In the genomic region with DNA sequence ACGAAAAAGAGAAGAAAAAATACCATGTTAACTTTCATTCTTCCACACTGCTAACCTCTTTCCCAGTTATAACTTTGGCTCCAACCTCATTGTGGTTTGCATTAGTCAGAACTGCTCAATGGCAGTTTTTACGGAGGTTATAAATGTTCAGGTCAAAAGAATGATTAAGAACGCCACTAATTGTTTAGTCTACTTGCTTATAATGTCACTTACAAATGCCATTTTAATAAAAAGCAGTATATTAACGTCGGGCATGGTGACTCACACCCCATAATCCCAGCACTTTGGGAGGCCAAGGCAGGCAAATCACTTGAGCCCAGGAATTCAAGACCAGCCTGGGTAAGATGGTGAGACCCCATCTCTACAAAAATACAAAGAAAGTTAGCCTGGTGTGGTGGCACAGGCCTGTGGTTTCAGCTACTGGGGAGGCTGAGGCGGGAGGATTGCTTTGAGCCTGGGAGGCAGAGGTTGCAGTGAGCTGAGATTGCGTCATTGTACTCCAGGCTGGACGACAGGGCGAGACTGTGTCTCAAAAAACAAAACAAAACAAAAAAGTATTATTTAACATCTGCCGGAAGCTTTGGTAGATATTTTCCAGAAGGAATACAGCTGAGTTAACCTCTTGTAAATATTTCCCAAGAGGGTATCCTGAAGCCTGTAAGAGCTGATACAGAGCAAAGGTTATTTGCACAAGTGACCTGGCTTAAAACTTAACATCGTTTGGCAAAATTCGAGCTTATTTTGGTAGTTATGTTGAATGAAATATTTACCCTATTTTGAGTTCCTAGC, we compare ENCODE assay signal across 10 cellular contexts. TPM values are rescaled to one million over a fixed set of nuclear protein-coding genes. Genes with fewer than 3 reads are reported as not detected.
DNase-seq lines count a peak whose midpoint lies in the region; TF ChIP-seq lines count a peak whose summit lies in the region.
"Had no signal": no experiment of that assay in that cellular context is flagged by ENCODE, and none has a peak within 500 bp of the region (broad histone marks: within the 10 kb centered on the region; RNA-seq: fewer than 3 reads in every experiment).

No MANE protein-coding gene starts in this region.

- DNase-seq in GM04503 (ENCODE audit: low read depth) (peak; percentile 96), SIG-M5 (lab: John Stamatoyannopoulos, UW) (peak; percentile 21), fibroblast of gingiva (ENCODE audit: low read depth) (peak; percentile 70), retinal pigment epithelial cell (ENCODE audit: low read depth) (peak; percentile 81), DMS 273 (lab: John Stamatoyannopoulos, UW; ENCODE audit: unreplicated experiment) (no peak), ureter (ENCODE audit: low spot score) (no peak), GDM1 (lab: John Stamatoyannopoulos, UW) (no peak)
- DNase-seq in NK-92 treated with Interleukin-12 subunit alpha and Interleukin-12 subunit beta, amount 100 ng/mL, for 24 hours (lab: John Stamatoyannopoulos, UW), result no peak
- DNase-seq: caudate nucleus had no signal

- TF ChIP-seq CTCF in retinal pigment epithelial cell (conservative IDR thresholded peaks at IDR 0.05; ENCODE audit: low read depth, low read length), result no peak

- no peak overlapping the region for H3K4me3 ChIP-seq in retinal pigment epithelial cell (ENCODE audit: low read length)
- H3K4me3 ChIP-seq: skin epidermis had no signal

RNA-seq across cellular contexts. Expression of a gene that starts 5.1 kb away (rescaled TPM):
- 38.7 TPM for total RNA-seq in ureter

Comparison
In these comparisons a context has a peak if more than half of its experiments do, and no peak if none do; other contexts are left out.
1. DNase-seq: peak in GM04503 (single experiment), SIG-M5 (single experiment), fibroblast of gingiva (single experiment) and retinal pigment epithelial cell (single experiment); none in DMS 273 (single experiment), ureter (single experiment), NK-92 treated with Interleukin-12 subunit alpha and Interleukin-12 subunit beta, amount 100 ng/mL, for 24 hours (single experiment) and GDM1 (single experiment).